Comparison of ENCODE assay signal across 16 cellular contexts in genomic region chr6:25481267-25481666, GRCh38.
DNase-seq lines count a peak whose midpoint lies in the region; ATAC-seq, FAIRE-seq and TF ChIP-seq lines count a peak whose summit lies in the region.
"Had no signal": no experiment of that assay in that cellular context is flagged by ENCODE, and none has a peak within 500 bp of the region (broad histone marks: within the 10 kb centered on the region; RNA-seq: fewer than 3 reads in every experiment).

No MANE protein-coding gene starts in this region.

- no peak for TF ChIP-seq POLR2A in erythroblast (IDR thresholded peaks at IDR 0.05; ENCODE audit: low read length)

- H3K4me1 Mint-ChIP-seq in WTC11: peaks cover 12% of the 10 kb centered on the region

- FAIRE-seq in D721Med (lab: Jason Lieb, UNC) (peak; percentile 35), GM18507 (lab: Jason Lieb, UNC) (peak; percentile 12)
- FAIRE-seq: A549, GM12878 had no signal

- no peaks in the 10 kb centered on the region for H3K9me3 Mint-ChIP-seq in WTC11
- H3K9me3 Mint-ChIP-seq: CD14-positive monocyte; CD8-positive, alpha-beta T cell; H9 had no signal

- no peak for ATAC-seq in WTC11
- ATAC-seq: A549; CD8-positive, alpha-beta T cell; GM12878 had no signal

- no peak overlapping the region for H3K4me3 Mint-ChIP-seq in WTC11
- H3K4me3 Mint-ChIP-seq: CD14-positive monocyte; CD8-positive, alpha-beta T cell; H9 had no signal

- CTCF ChIA-PET in WTC11 (lab: Charles Lee): no interaction called here

- no peak for TF ChIP-seq CTCF in D721Med (IDR thresholded peaks at IDR 0.05; ENCODE audit: insufficient read depth, missing control alignments)
- no peak for TF ChIP-seq CTCF in WTC11 (IDR thresholded peaks at IDR 0.05)

- H3K27ac Mint-ChIP-seq in WTC11: no peak overlapping the region
- H3K27ac Mint-ChIP-seq: CD8-positive, alpha-beta T cell had no signal

- DNase-seq in D721Med (ENCODE audit: insufficient read length, low spot score) (no peak), GM18507 (ENCODE audit: extremely low spot score, insufficient read length, low read depth) (no peak), NCI-H82 treated with DMSO at 0.1 percent for 48 hours (lab: John Stamatoyannopoulos, UW; ENCODE audit: unreplicated experiment) (peak; percentile 33), erythroblast (lab: John Stamatoyannopoulos, UW) (peak; percentile 57 to 67), WTC11 (ENCODE audit: low spot score) (no peak), NCI-H128 (lab: John Stamatoyannopoulos, UW; ENCODE audit: unreplicated experiment) (no peak), NCI-H526 treated with DMSO at 0.1 percent for 48 hours (lab: John Stamatoyannopoulos, UW) (no peak)
- DNase-seq: CD8-positive, alpha-beta T cell; DMS 273 treated with DMSO at 0.1 percent for 48 hours; GOT3; H9; IMR-90; KG1 had no signal

- H3K36me3 Mint-ChIP-seq in WTC11: peaks cover 10% of the 10 kb centered on the region

- POLR2A ChIA-PET in WTC11 (lab: Charles Lee): no interaction called here

- no peaks in the 10 kb centered on the region for H3K27me3 Mint-ChIP-seq in WTC11 (ENCODE audit: low read depth)

TF ChIP-seq in WTC11, 78 proteins besides CTCF, POLR2A, EP300 and RAD21:
- TF ChIP-seq ZNF138 (CRISPR knock-in tag; conservative IDR thresholded peaks at IDR 0.05) (no peak), EMX1 (CRISPR knock-in tag; IDR thresholded peaks at IDR 0.05) (no peak), ARID4B (CRISPR knock-in tag; IDR thresholded peaks at IDR 0.05; ENCODE audit: borderline replicate concordance) (no peak), GRHL2 (CRISPR knock-in tag; IDR thresholded peaks at IDR 0.05; ENCODE audit: insufficient replicate concordance, severe bottlenecking) (no peak), FOXP4 (CRISPR knock-in tag; IDR thresholded peaks at IDR 0.05) (no peak), FOXJ3 (CRISPR knock-in tag; IDR thresholded peaks at IDR 0.05; ENCODE audit: borderline replicate concordance) (no peak), SMAD3 (CRISPR knock-in tag; IDR thresholded peaks at IDR 0.05; ENCODE audit: borderline replicate concordance) (no peak), MAX (CRISPR knock-in tag; IDR thresholded peaks at IDR 0.05) (no peak), NFATC4 (CRISPR knock-in tag; IDR thresholded peaks at IDR 0.05) (no peak), ZNF671 (CRISPR knock-in tag; IDR thresholded peaks at IDR 0.05) (no peak)
- TF ChIP-seq, protein P1, sequence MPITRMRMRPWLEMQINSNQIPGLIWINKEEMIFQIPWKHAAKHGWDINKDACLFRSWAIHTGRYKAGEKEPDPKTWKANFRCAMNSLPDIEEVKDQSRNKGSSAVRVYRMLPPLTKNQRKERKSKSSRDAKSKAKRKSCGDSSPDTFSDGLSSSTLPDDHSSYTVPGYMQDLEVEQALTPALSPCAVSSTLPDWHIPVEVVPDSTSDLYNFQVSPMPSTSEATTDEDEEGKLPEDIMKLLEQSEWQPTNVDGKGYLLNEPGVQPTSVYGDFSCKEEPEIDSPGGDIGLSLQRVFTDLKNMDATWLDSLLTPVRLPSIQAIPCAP (CRISPR knock-in tag; IDR thresholded peaks at IDR 0.05): no peak
- TF ChIP-seq, protein P2, sequence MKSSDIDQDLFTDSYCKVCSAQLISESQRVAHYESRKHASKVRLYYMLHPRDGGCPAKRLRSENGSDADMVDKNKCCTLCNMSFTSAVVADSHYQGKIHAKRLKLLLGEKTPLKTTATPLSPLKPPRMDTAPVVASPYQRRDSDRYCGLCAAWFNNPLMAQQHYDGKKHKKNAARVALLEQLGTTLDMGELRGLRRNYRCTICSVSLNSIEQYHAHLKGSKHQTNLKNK (CRISPR knock-in tag; IDR thresholded peaks at IDR 0.05): no peak
TF ChIP-seq in WTC11: peak in this region for 0.

Comparison
In these comparisons a context has a peak if more than half of its experiments do, and no peak if none do; other contexts are left out.
1. DNase-seq: peak in NCI-H82 treated with DMSO at 0.1 percent for 48 hours (single experiment) and erythroblast (2 of 2); none in D721Med (single experiment), GM18507 (single experiment), WTC11 (single experiment), NCI-H128 (single experiment) and NCI-H526 treated with DMSO at 0.1 percent for 48 hours (single experiment).